8 cellular contexts compared by ENCODE assay signal in genomic region chr10:110858297-110858934, GRCh38. TPM values are rescaled to one million over a fixed set of nuclear protein-coding genes. Genes with fewer than 3 reads are reported as not detected.
DNase-seq lines count a peak whose midpoint lies in the region; ATAC-seq lines count a peak whose summit lies in the region.

No MANE protein-coding gene starts in this region.

- peaks cover 4% of the 10 kb centered on the region for H3K9me3 Mint-ChIP-seq in activated CD4-positive, alpha-beta T cell treated with anti-CD3 and anti-CD28 coated beads, Interleukin-2, amount 10 ng/mL, durations not matched to agents 24 days and 14 days
- no peaks in the 10 kb centered on the region for H3K9me3 Mint-ChIP-seq in effector memory CD8-positive, alpha-beta T cell
- no peaks in the 10 kb centered on the region for H3K9me3 Mint-ChIP-seq in stimulated activated naive CD8-positive, alpha-beta T cell treated with anti-CD3 and anti-CD28 coated beads, Interleukin-15, Interleukin-2, amounts not matched to agents 100 ng/mL and 50 ng/mL, for 24 hours

- DNase-seq in activated CD4-positive, alpha-beta T cell treated with anti-CD3 and anti-CD28 coated beads, Interleukin-2, amount 10 ng/mL, durations not matched to agents 24 days and 14 days: peak; percentile 71
- DNase-seq in activated CD4-positive, alpha-beta T cell treated with anti-CD3 and anti-CD28 coated beads, Interleukin-2, amount 50 U/mL, for 48 hours: no peak
- DNase-seq in RPMI8226: peak; percentile 31
- DNase-seq in effector memory CD8-positive, alpha-beta T cell: no peak
- DNase-seq in NCI-H82 (lab: John Stamatoyannopoulos, UW): no peak
- no peak for DNase-seq in SHP77 (lab: John Stamatoyannopoulos, UW)

- peak overlapping the region; percentile 47 for H3K4me3 Mint-ChIP-seq in activated CD4-positive, alpha-beta T cell treated with anti-CD3 and anti-CD28 coated beads, Interleukin-2, amount 10 ng/mL, durations not matched to agents 24 days and 14 days
- H3K4me3 Mint-ChIP-seq in effector memory CD8-positive, alpha-beta T cell: peak overlapping the region; percentile 58 to 61
- H3K4me3 Mint-ChIP-seq in stimulated activated naive CD8-positive, alpha-beta T cell treated with anti-CD3 and anti-CD28 coated beads, Interleukin-15, Interleukin-2, amounts not matched to agents 100 ng/mL and 50 ng/mL, for 24 hours: no peak overlapping the region

- H3K4me1 Mint-ChIP-seq in activated CD4-positive, alpha-beta T cell treated with anti-CD3 and anti-CD28 coated beads, Interleukin-2, amount 10 ng/mL, durations not matched to agents 24 days and 14 days: peaks cover 64% of the 10 kb centered on the region
- H3K4me1 Mint-ChIP-seq in effector memory CD8-positive, alpha-beta T cell (ENCODE audit: low read depth in 2 of 2): peaks cover 66 to 74% of the 10 kb centered on the region in 2 donors
- H3K4me1 Mint-ChIP-seq in stimulated activated naive CD8-positive, alpha-beta T cell treated with anti-CD3 and anti-CD28 coated beads, Interleukin-15, Interleukin-2, amounts not matched to agents 100 ng/mL and 50 ng/mL, for 24 hours (ENCODE audit: low read depth): peaks cover 82% of the 10 kb centered on the region

- no peaks in the 10 kb centered on the region for H3K27me3 Mint-ChIP-seq in activated CD4-positive, alpha-beta T cell treated with anti-CD3 and anti-CD28 coated beads, Interleukin-2, amount 10 ng/mL, durations not matched to agents 24 days and 14 days
- no peaks in the 10 kb centered on the region for H3K27me3 Mint-ChIP-seq in effector memory CD8-positive, alpha-beta T cell
- H3K27me3 Mint-ChIP-seq in stimulated activated naive CD8-positive, alpha-beta T cell treated with anti-CD3 and anti-CD28 coated beads, Interleukin-15, Interleukin-2, amounts not matched to agents 100 ng/mL and 50 ng/mL, for 24 hours: no peaks in the 10 kb centered on the region

- peak overlapping the region; percentile 87 for H3K27ac Mint-ChIP-seq in activated CD4-positive, alpha-beta T cell treated with anti-CD3 and anti-CD28 coated beads, Interleukin-2, amount 10 ng/mL, durations not matched to agents 24 days and 14 days
- peak overlapping the region; percentile 80 to 99 for H3K27ac Mint-ChIP-seq in effector memory CD8-positive, alpha-beta T cell
- H3K27ac Mint-ChIP-seq in stimulated activated naive CD8-positive, alpha-beta T cell treated with anti-CD3 and anti-CD28 coated beads, Interleukin-15, Interleukin-2, amounts not matched to agents 100 ng/mL and 50 ng/mL, for 24 hours: peak overlapping the region; percentile 3

- ATAC-seq in effector memory CD8-positive, alpha-beta T cell (replicated peaks): no peak
- no peak for ATAC-seq in GM19467 (IDR thresholded peaks at IDR 0.05; ENCODE audit: unreplicated experiment)

- peaks cover 10% of the 10 kb centered on the region for H3K36me3 Mint-ChIP-seq in activated CD4-positive, alpha-beta T cell treated with anti-CD3 and anti-CD28 coated beads, Interleukin-2, amount 10 ng/mL, durations not matched to agents 24 days and 14 days (ENCODE audit: low read depth)
- peaks cover 15% of the 10 kb centered on the region for H3K36me3 Mint-ChIP-seq in effector memory CD8-positive, alpha-beta T cell (ENCODE audit: insufficient read depth)
- H3K36me3 Mint-ChIP-seq in stimulated activated naive CD8-positive, alpha-beta T cell treated with anti-CD3 and anti-CD28 coated beads, Interleukin-15, Interleukin-2, amounts not matched to agents 100 ng/mL and 50 ng/mL, for 24 hours (ENCODE audit: low read depth): no peaks in the 10 kb centered on the region

- intact Hi-C loops in activated CD4-positive, alpha-beta T cell treated with anti-CD3 and anti-CD28 coated beads, Interleukin-2, amount 10 ng/mL, durations not matched to agents 24 days and 14 days (cut with micrococcal nuclease): no loop called here

RNA-seq across cellular contexts. Expression of gene PDCD4, which starts 13.3 kb away (rescaled TPM):
- total RNA-seq in activated CD4-positive, alpha-beta T cell treated with anti-CD3 and anti-CD28 coated beads, Interleukin-2, amount 10 ng/mL, durations not matched to agents 24 days and 14 days: 45.2 and 53.6 TPM in 2 replicates

Comparison
In these comparisons a context has a peak if more than half of its experiments do, and no peak if none do; other contexts are left out.
1. DNase-seq: peak in activated CD4-positive, alpha-beta T cell treated with anti-CD3 and anti-CD28 coated beads, Interleukin-2, amount 10 ng/mL, durations not matched to agents 24 days and 14 days (single experiment) and RPMI8226 (single experiment); none in activated CD4-positive, alpha-beta T cell treated with anti-CD3 and anti-CD28 coated beads, Interleukin-2, amount 50 U/mL, for 48 hours (0 of 2), effector memory CD8-positive, alpha-beta T cell (0 of 3), NCI-H82 (single experiment) and SHP77 (0 of 2).
2. H3K27ac Mint-ChIP-seq: peak in every context shown above with its lines; median percentile 90 in effector memory CD8-positive, alpha-beta T cell; 87 in activated CD4-positive, alpha-beta T cell treated with anti-CD3 and anti-CD28 coated beads, Interleukin-2, amount 10 ng/mL, durations not matched to agents 24 days and 14 days; 3 in stimulated activated naive CD8-positive, alpha-beta T cell treated with anti-CD3 and anti-CD28 coated beads, Interleukin-15, Interleukin-2, amounts not matched to agents 100 ng/mL and 50 ng/mL, for 24 hours.